In genomic region chr3:14787630-14788029, GRCh38 we compare ENCODE assay signal across 17 cellular contexts. TPM values are rescaled to one million over a fixed set of nuclear protein-coding genes. Genes with fewer than 3 reads are reported as not detected.
DNase-seq lines count a peak whose midpoint lies in the region; ATAC-seq and TF ChIP-seq lines count a peak whose summit lies in the region.
"Had no signal": no experiment of that assay in that cellular context is flagged by ENCODE, and none has a peak within 500 bp of the region (broad histone marks: within the 10 kb centered on the region; RNA-seq: fewer than 3 reads in every experiment).

No MANE protein-coding gene starts in this region.

- H3K27me3 Mint-ChIP-seq in glutamatergic neuron (ENCODE audit: unreplicated experiment), result peaks cover 2% of the 10 kb centered on the region
- H3K27me3 Mint-ChIP-seq in activated CD4-positive, alpha-beta T cell treated with anti-CD3 and anti-CD28 coated beads for 36 hours, result peaks cover 10% of the 10 kb centered on the region

- peaks cover 8% of the 10 kb centered on the region for H3K9me3 Mint-ChIP-seq in glutamatergic neuron (ENCODE audit: unreplicated experiment)
- H3K9me3 Mint-ChIP-seq in activated CD4-positive, alpha-beta T cell treated with anti-CD3 and anti-CD28 coated beads for 36 hours (ENCODE audit: low read depth), result no peaks in the 10 kb centered on the region

- ATAC-seq in HG03135 (IDR thresholded peaks at IDR 0.05; ENCODE audit: unreplicated experiment), result no peak
- ATAC-seq in activated CD4-positive, alpha-beta T cell treated with anti-CD3 and anti-CD28 coated beads for 36 hours, result no peak
- no peak for ATAC-seq in left lobe of liver
- ATAC-seq: GM12878, HCT116 had no signal

- intact Hi-C loops in activated CD4-positive, alpha-beta T cell treated with anti-CD3 and anti-CD28 coated beads for 36 hours (cut with DNase I, micrococcal nuclease), result no loop called here

- DNase-seq in DMS 273 (lab: John Stamatoyannopoulos, UW; ENCODE audit: unreplicated experiment), result peak; percentile 14
- no peak for DNase-seq in DMS 273 treated with DMSO at 0.1 percent for 48 hours (lab: John Stamatoyannopoulos, UW)
- DNase-seq in glutamatergic neuron, result peak; percentile 16
- peak; percentile 27 for DNase-seq in renal cortical epithelial cell (ENCODE audit: low read depth)
- no peak for DNase-seq in activated CD4-positive, alpha-beta T cell treated with anti-CD3 and anti-CD28 coated beads for 36 hours
- no peak for DNase-seq in left lobe of liver (ENCODE audit: low spot score)
- DNase-seq: C1 segment of cervical spinal cord, GM23248, MV-4-11, NCI-H1436 treated with DMSO at 0.1 percent for 48 hours, NCI-H2107, NCI-H774 had no signal

- no peaks in the 10 kb centered on the region for H3K9me3 ChIP-seq in HEK293 (ENCODE audit: control insufficient read depth, insufficient read depth, low read depth, low read length)

- no peaks in the 10 kb centered on the region for H3K36me3 Mint-ChIP-seq in glutamatergic neuron (ENCODE audit: unreplicated experiment)
- no peaks in the 10 kb centered on the region for H3K36me3 Mint-ChIP-seq in activated CD4-positive, alpha-beta T cell treated with anti-CD3 and anti-CD28 coated beads for 36 hours (ENCODE audit: low read depth)

- H3K4me3 ChIP-seq in HEK293 (ENCODE audit: low read depth, low read length), result no peak overlapping the region
- H3K4me3 ChIP-seq: GM12878, GM23248 had no signal

- H3K4me1 Mint-ChIP-seq in glutamatergic neuron (ENCODE audit: low read depth, unreplicated experiment), result peaks cover 9% of the 10 kb centered on the region
- no peaks in the 10 kb centered on the region for H3K4me1 Mint-ChIP-seq in activated CD4-positive, alpha-beta T cell treated with anti-CD3 and anti-CD28 coated beads for 36 hours

- CTCF ChIA-PET in HEK293 (lab: Yijun Ruan, JAX), result interaction anchor here (0.8 to 2.6 kb wide), 4 partner anchors 9 to 279 kb away, joined by 3 to 19 read pairs (median 4); no protein-coding TSS in a partner anchor
- CTCF ChIA-PET in activated CD4-positive, alpha-beta T cell treated with anti-CD3 and anti-CD28 coated beads for 36 hours (lab: Charles Lee), result no interaction called here

- H3K36me3 ChIP-seq in HEK293 (ENCODE audit: control insufficient read depth in 2 of 2, insufficient read depth in 1 of 2, low read length in 2 of 2), result no peaks in the 10 kb centered on the region

- H3K4me1 ChIP-seq in HEK293 (ENCODE audit: control insufficient read depth, insufficient read depth, low read length), result no peaks in the 10 kb centered on the region

- H3K27ac ChIP-seq in HEK293 (ENCODE audit: extremely low read depth, low read depth, low read length), result no peak overlapping the region
- H3K27ac ChIP-seq: 22Rv1, GM23248 had no signal

- POLR2A ChIA-PET in HEK293 (lab: Yijun Ruan, JAX), result no interaction called here
- POLR2A ChIA-PET in activated CD4-positive, alpha-beta T cell treated with anti-CD3 and anti-CD28 coated beads for 36 hours (lab: Charles Lee), result no interaction called here

- no peak overlapping the region for H3K27ac Mint-ChIP-seq in glutamatergic neuron (ENCODE audit: unreplicated experiment)
- H3K27ac Mint-ChIP-seq in activated CD4-positive, alpha-beta T cell treated with anti-CD3 and anti-CD28 coated beads for 36 hours, result no peak overlapping the region

- H3K4me3 Mint-ChIP-seq in glutamatergic neuron (ENCODE audit: unreplicated experiment), result no peak overlapping the region
- H3K4me3 Mint-ChIP-seq in activated CD4-positive, alpha-beta T cell treated with anti-CD3 and anti-CD28 coated beads for 36 hours, result no peak overlapping the region

- TF ChIP-seq CTCF in HEK293 (tag by site-specific recombination; IDR thresholded peaks at IDR 0.05) (no peak), glutamatergic neuron (IDR thresholded peaks at IDR 0.05; ENCODE audit: partially characterized antibody, unreplicated experiment) (no peak)

TF ChIP-seq in HEK293, 187 proteins besides CTCF, POLR2A, EP300 and RAD21:
- TF ChIP-seq ZIC2 (tag by site-specific recombination; IDR thresholded peaks at IDR 0.05) (no peak), ZNF792 (tag by site-specific recombination; IDR thresholded peaks at IDR 0.05) (no peak), ZNF10 (tag by site-specific recombination; IDR thresholded peaks at IDR 0.05) (0 out of 2 replicates have a peak, but pooled peaks have one; percentile 19), ZNF645 (tag by site-specific recombination; IDR thresholded peaks at IDR 0.05) (no peak)

RNA-seq across cellular contexts. Expression of gene FGD5, which starts 31.1 kb away (rescaled TPM):
- total RNA-seq in glutamatergic neuron (ENCODE audit: unreplicated experiment) (3.1 TPM), renal cortical epithelial cell (0.30 and 3.3 TPM in 2 replicates), left lobe of liver (4.2 TPM)
- under 1 TPM in 1 of 2 experiments, not detected in 1; 0.09 TPM for total RNA-seq in activated CD4-positive, alpha-beta T cell treated with anti-CD3 and anti-CD28 coated beads for 36 hours
- total RNA-seq: GM23248 had no signal

Comparison
In these comparisons a context has a peak if more than half of its experiments do, and no peak if none do; other contexts are left out.
1. DNase-seq: peak in DMS 273 (single experiment), glutamatergic neuron (single experiment) and renal cortical epithelial cell (single experiment); none in DMS 273 treated with DMSO at 0.1 percent for 48 hours (single experiment), activated CD4-positive, alpha-beta T cell treated with anti-CD3 and anti-CD28 coated beads for 36 hours (single experiment) and left lobe of liver (single experiment).